11 cellular contexts compared by ENCODE assay signal in the genomic region with DNA sequence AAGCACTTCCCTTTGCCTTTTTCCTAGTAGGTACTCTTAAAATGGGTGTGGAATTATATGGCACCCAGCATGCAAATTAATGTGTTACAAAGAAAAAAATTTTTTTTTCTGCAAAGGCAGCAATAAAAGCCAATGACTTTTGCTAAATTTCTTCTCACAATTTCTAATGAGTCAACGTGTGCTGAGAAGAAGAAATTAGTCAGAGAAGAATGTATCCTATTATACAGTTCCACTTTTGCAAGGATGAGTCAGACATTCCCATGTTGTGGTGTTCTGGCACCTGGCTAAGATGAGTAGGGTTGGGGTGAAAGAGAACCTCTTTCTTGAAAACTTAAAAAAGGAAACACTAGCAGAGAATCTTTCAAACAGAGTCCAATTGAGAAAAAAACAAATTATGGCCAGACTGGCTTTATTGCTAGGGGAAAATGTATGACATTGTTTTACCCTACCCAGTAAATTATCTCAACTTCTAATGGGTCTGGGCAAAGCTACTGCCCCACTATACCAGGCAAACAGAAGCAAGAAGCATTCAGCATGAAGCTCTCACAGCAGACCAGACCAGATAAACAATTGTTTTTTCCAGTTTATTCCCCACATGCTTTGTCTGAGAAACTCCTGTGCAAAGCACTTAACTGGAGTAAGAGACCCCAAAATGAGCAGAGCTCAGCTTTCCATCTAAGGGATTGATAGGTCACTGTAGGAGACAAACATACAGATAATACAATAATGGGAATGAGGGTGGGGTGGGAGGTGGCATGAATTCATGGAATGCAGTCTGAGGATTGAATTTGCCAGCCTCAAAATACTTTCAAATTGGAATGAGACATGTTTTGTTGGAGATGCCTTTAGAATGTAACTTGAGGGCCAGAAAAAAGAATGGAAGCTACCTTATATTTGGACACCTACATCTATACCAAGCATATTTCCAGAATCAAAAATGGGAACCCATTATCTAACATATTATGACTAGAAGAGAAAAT.
DNase-seq lines count a peak whose midpoint lies in the region; ATAC-seq, FAIRE-seq and TF ChIP-seq lines count a peak whose summit lies in the region.
"Had no signal": no experiment of that assay in that cellular context is flagged by ENCODE, and none has a peak within 500 bp of the region (broad histone marks: within the 10 kb centered on the region; RNA-seq: fewer than 3 reads in every experiment).

No MANE protein-coding gene starts in this region.

- no peaks in the 10 kb centered on the region for H3K9me3 ChIP-seq in GM12878 (replicated peaks; ENCODE audit: control insufficient read depth, insufficient read depth, low read length)
- H3K9me3 ChIP-seq: neutrophil, upper lobe of left lung had no signal

- FAIRE-seq in GM12878 (lab: Jason Lieb, UNC): no peak

- in situ Hi-C loops in GM12878 (cut with MboI): no loop called here

- no peaks in the 10 kb centered on the region for H3K79me2 ChIP-seq in GM12878 (ENCODE audit: control insufficient read depth, insufficient read depth, low read length)

- intact Hi-C loops in GM12878 (cut with micrococcal nuclease; ENCODE audit: unreplicated experiment) (no loop called here), left ventricle myocardium superior (cut with micrococcal nuclease) (no loop called here)

- H3K36me3 ChIP-seq in GM12878 (ENCODE audit: control insufficient read depth in 2 of 2, insufficient read depth in 2 of 2, low read length in 1 of 2): no peaks in the 10 kb centered on the region
- H3K36me3 ChIP-seq: neutrophil, upper lobe of left lung had no signal

- no peak overlapping the region for H3K9ac ChIP-seq in GM12878 (ENCODE audit: control insufficient read depth, insufficient read depth, low read length)

- peaks cover 0 to 2% of the 10 kb centered on the region in 2 experiments; a peak in 1 of 4 replicates for H3K27me3 ChIP-seq in GM12878 (replicated peaks in 1 of 2; ENCODE audit: control insufficient read depth in 2 of 2, insufficient read depth in 2 of 2, low read length in 1 of 2)
- H3K27me3 ChIP-seq: neutrophil, upper lobe of left lung had no signal

- TF ChIP-seq EP300 in GM12878 (IDR thresholded peaks at IDR 0.05; ENCODE audit: borderline replicate concordance in 1 of 2, control insufficient read depth in 1 of 2, low read depth in 2 of 2, low read length in 2 of 2): no peak

- no peak for TF ChIP-seq RAD21 in GM12878 (IDR thresholded peaks at IDR 0.05; ENCODE audit: insufficient read depth, low read depth, low read length)

- no peak overlapping the region for H3K27ac ChIP-seq in GM12878 (ENCODE audit: control insufficient read depth, insufficient read depth)
- H3K27ac ChIP-seq: neutrophil, upper lobe of left lung had no signal

- no peak overlapping the region for H2AFZ ChIP-seq in GM12878 (ENCODE audit: control insufficient read depth, low read depth, low read length)

- DNase-seq in GM04503 (ENCODE audit: low read depth) (peak; percentile 78), LHCN-M2 (ENCODE audit: low read depth) (peak; percentile 98), GM12878 (ENCODE audit: low read depth, low spot score) (no peak), putamen (ENCODE audit: low spot score) (peak; percentile 31), left ventricle myocardium superior (no peak)
- no peak for DNase-seq in activated CD8-positive, alpha-beta memory T cell treated with anti-CD3 and anti-CD28 coated beads for 24 hours
- DNase-seq: effector CD8-positive, alpha-beta T cell; upper lobe of left lung had no signal

- RAD21 ChIA-PET in GM12878 (lab: Charles Lee; ENCODE audit: unreplicated experiment): no interaction called here

- no peaks in the 10 kb centered on the region for H4K20me1 ChIP-seq in GM12878 (ENCODE audit: control insufficient read depth, insufficient read depth)

- no peak overlapping the region for H3K4me3 ChIP-seq in GM12878
- H3K4me3 ChIP-seq: upper lobe of left lung had no signal

- BruUV-seq in GM12878 (replicated peaks; lab: Mats Ljungman, UMichigan): no TSS peak

- POLR2A ChIA-PET in GM12878 (lab: Charles Lee): no interaction called here

- CTCF ChIA-PET in GM12878 (lab: Yijun Ruan, JAX): no interaction called here

- H3K4me1 ChIP-seq in GM12878 (ENCODE audit: control insufficient read depth, insufficient read depth, low read length): no peaks in the 10 kb centered on the region

- ATAC-seq in GM12878 (no peak), left ventricle myocardium superior (no peak), HG02763 (IDR thresholded peaks at IDR 0.05; ENCODE audit: unreplicated experiment) (no peak), GM19452 (IDR thresholded peaks at IDR 0.05; ENCODE audit: unreplicated experiment) (no peak)

- SMC1A ChIA-PET in GM12878 (lab: Charles Lee; ENCODE audit: uncharacterized antibody, unreplicated experiment): no interaction called here

- whole genome bisulfite sequencing in GM12878 (ENCODE audit: insufficient coverage, insufficient replicate concordance, low lambda C conversion rate, missing lambda C conversion rate): 0% methylated on average over 1 of the region's 1 CpG

- no peak for TF ChIP-seq CTCF in GM12878 (IDR thresholded peaks at IDR 0.05 in 2 of 3, conservative IDR thresholded peaks at IDR 0.05 in 1 of 3; ENCODE audit: control insufficient read depth in 2 of 3, extremely low read depth in 1 of 3, insufficient read depth in 1 of 3, low read depth in 3 of 3, low read length in 3 of 3)

- no peak for TF ChIP-seq POLR2A in GM12878 (IDR thresholded peaks at IDR 0.05; ENCODE audit: low read depth, low read length)

- H3K4me2 ChIP-seq in GM12878 (ENCODE audit: control insufficient read depth, insufficient read depth): no peak overlapping the region

TF ChIP-seq in GM12878, 131 proteins besides CTCF, POLR2A, EP300 and RAD21:
- no peak for TF ChIP-seq IRF4 (IDR thresholded peaks at IDR 0.05; ENCODE audit: low read depth, low read length)
- TF ChIP-seq, protein P1, sequence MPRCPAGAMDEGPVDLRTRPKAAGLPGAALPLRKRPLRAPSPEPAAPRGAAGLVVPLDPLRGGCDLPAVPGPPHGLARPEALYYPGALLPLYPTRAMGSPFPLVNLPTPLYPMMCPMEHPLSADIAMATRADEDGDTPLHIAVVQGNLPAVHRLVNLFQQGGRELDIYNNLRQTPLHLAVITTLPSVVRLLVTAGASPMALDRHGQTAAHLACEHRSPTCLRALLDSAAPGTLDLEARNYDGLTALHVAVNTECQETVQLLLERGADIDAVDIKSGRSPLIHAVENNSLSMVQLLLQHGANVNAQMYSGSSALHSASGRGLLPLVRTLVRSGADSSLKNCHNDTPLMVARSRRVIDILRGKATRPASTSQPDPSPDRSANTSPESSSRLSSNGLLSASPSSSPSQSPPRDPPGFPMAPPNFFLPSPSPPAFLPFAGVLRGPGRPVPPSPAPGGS (IDR thresholded peaks at IDR 0.05; ENCODE audit: borderline replicate concordance, insufficient read depth, low read depth, low read length, poor library complexity, severe bottlenecking): peak; percentile 42

Comparison
In these comparisons a context has a peak if more than half of its experiments do, and no peak if none do; other contexts are left out.
1. DNase-seq: peak in GM04503 (single experiment), LHCN-M2 (single experiment) and putamen (single experiment); none in GM12878 (single experiment), left ventricle myocardium superior (single experiment) and activated CD8-positive, alpha-beta memory T cell treated with anti-CD3 and anti-CD28 coated beads for 24 hours (single experiment).